Comparison of ENCODE assay signal across 8 cellular contexts in genomic region chr10:112435013-112435619, GRCh38. TPM values are rescaled to one million over a fixed set of nuclear protein-coding genes. Genes with fewer than 3 reads are reported as not detected.
DNase-seq lines count a peak whose midpoint lies in the region; ATAC-seq and TF ChIP-seq lines count a peak whose summit lies in the region.

No MANE protein-coding gene starts in this region.

- no peaks in the 10 kb centered on the region for H3K27me3 Mint-ChIP-seq in T-helper 17 cell

- peak overlapping the region; percentile 67 for H3K27ac Mint-ChIP-seq in T-helper 17 cell
- no peak overlapping the region for H3K27ac Mint-ChIP-seq in activated naive CD4-positive, alpha-beta T cell treated with anti-CD3 and anti-CD28 coated beads, Interleukin-2, amount 50 U/mL, for 72 hours

- H3K4me3 ChIP-seq in left ventricle myocardium inferior (no peak overlapping the region), right atrium auricular region (no peak overlapping the region), upper lobe of right lung (no peak overlapping the region), uterus (no peak overlapping the region)

- H3K4me1 ChIP-seq in left ventricle myocardium inferior (no peaks in the 10 kb centered on the region), right atrium auricular region (no peaks in the 10 kb centered on the region), upper lobe of right lung (no peaks in the 10 kb centered on the region), uterus (no peaks in the 10 kb centered on the region)

- no peaks in the 10 kb centered on the region for H3K9me3 Mint-ChIP-seq in activated naive CD4-positive, alpha-beta T cell treated with anti-CD3 and anti-CD28 coated beads, Interleukin-2, amount 50 U/mL, for 72 hours

- H3K4me1 Mint-ChIP-seq in T-helper 17 cell = peaks cover 6% of the 10 kb centered on the region

- DNase-seq in left ventricle myocardium inferior = no peak
- DNase-seq in right atrium auricular region (ENCODE audit: low spot score) = no peak
- no peak for DNase-seq in T-helper 17 cell
- DNase-seq in hepatic stellate cell (ENCODE audit: low spot score) = peak; percentile 8
- no peak for DNase-seq in upper lobe of right lung
- no peak for DNase-seq in activated naive CD4-positive, alpha-beta T cell treated with anti-CD3 and anti-CD28 coated beads, Interleukin-2, amount 50 U/mL, for 72 hours (ENCODE audit: low spot score in 2 of 2)
- DNase-seq in uterus = no peak

- no peaks in the 10 kb centered on the region for H3K9me3 ChIP-seq in left ventricle myocardium inferior (replicated peaks)
- H3K9me3 ChIP-seq in right atrium auricular region = no peaks in the 10 kb centered on the region
- H3K9me3 ChIP-seq in T-helper 17 cell (ENCODE audit: control insufficient read depth, low read length, poor library complexity, severe bottlenecking) = no peaks in the 10 kb centered on the region
- H3K9me3 ChIP-seq in upper lobe of right lung = no peaks in the 10 kb centered on the region
- no peaks in the 10 kb centered on the region for H3K9me3 ChIP-seq in uterus

- H3K27ac ChIP-seq in left ventricle myocardium inferior (replicated peaks) (no peak overlapping the region), right atrium auricular region (no peak overlapping the region), upper lobe of right lung (no peak overlapping the region), uterus (no peak overlapping the region)

- intact Hi-C loops in left ventricle myocardium inferior (cut with micrococcal nuclease) = loop anchor here (10.0 kb wide), 1 partner anchor 260 kb away; no protein-coding TSS in a partner anchor
- intact Hi-C loops in upper lobe of right lung (cut with DNase I) = no loop called here
- intact Hi-C loops in uterus (cut with DNase I; ENCODE audit: low total_unique reads) = no loop called here

- TF ChIP-seq POLR2A in uterus (IDR thresholded peaks at IDR 0.05) = no peak

- TF ChIP-seq CTCF in left ventricle myocardium inferior (IDR thresholded peaks at IDR 0.05; ENCODE audit: borderline replicate concordance) (peak; percentile 56), right atrium auricular region (IDR thresholded peaks at IDR 0.05) (peak in 1 of 2 donors; percentile 63), upper lobe of right lung (IDR thresholded peaks at IDR 0.05) (peak; percentile 44), uterus (IDR thresholded peaks at IDR 0.05) (peak in 2 of 4 experiments; percentile 7 to 9)

- no peak overlapping the region for H3K4me3 Mint-ChIP-seq in T-helper 17 cell

- no peaks in the 10 kb centered on the region for H3K27me3 ChIP-seq in left ventricle myocardium inferior (ENCODE audit: low read depth)
- no peaks in the 10 kb centered on the region for H3K27me3 ChIP-seq in right atrium auricular region
- no peaks in the 10 kb centered on the region for H3K27me3 ChIP-seq in upper lobe of right lung
- no peaks in the 10 kb centered on the region for H3K27me3 ChIP-seq in uterus

- H3K36me3 ChIP-seq in left ventricle myocardium inferior (peaks cover 91% of the 10 kb centered on the region), right atrium auricular region (peaks cover 84% of the 10 kb centered on the region), upper lobe of right lung (peaks cover 89% of the 10 kb centered on the region), uterus (no peaks in the 10 kb centered on the region)

- peaks cover 6% of the 10 kb centered on the region for H3K36me3 Mint-ChIP-seq in T-helper 17 cell (ENCODE audit: low read depth)
- H3K36me3 Mint-ChIP-seq in activated naive CD4-positive, alpha-beta T cell treated with anti-CD3 and anti-CD28 coated beads, Interleukin-2, amount 50 U/mL, for 72 hours = peaks cover 0 to 6% of the 10 kb centered on the region in 2 donors

- ATAC-seq in T-helper 17 cell (no peak), upper lobe of right lung (peak; percentile 31), HG02981 (IDR thresholded peaks at IDR 0.05; ENCODE audit: unreplicated experiment) (no peak)
- no peak for ATAC-seq in activated naive CD4-positive, alpha-beta T cell treated with anti-CD3 and anti-CD28 coated beads, Interleukin-2, amount 50 U/mL, for 72 hours

RNA-seq across cellular contexts. Expression of gene ZDHHC6, which starts 11.6 kb away (rescaled TPM):
- 21.2 TPM for total RNA-seq in left ventricle myocardium inferior
- total RNA-seq in right atrium auricular region = 10 to 100 TPM; 11.0 to 12.8 TPM
- 10 to 100 TPM; 32.4 to 36.2 TPM for total RNA-seq in T-helper 17 cell
- total RNA-seq in upper lobe of right lung = 34.9 TPM
- total RNA-seq in activated naive CD4-positive, alpha-beta T cell treated with anti-CD3 and anti-CD28 coated beads, Interleukin-2, amount 50 U/mL, for 72 hours = 10 to 100 TPM; 47.8 to 54.5 TPM
- total RNA-seq in uterus = 10 to 100 TPM; 22.9 to 89.7 (median 39.9) TPM

RNA-seq across cellular contexts. Expression of gene VTI1A, which starts 11.9 kb away (rescaled TPM):
- total RNA-seq in left ventricle myocardium inferior (20.5 TPM), right atrium auricular region (10 to 100 TPM; 21.0 to 29.6 TPM), T-helper 17 cell (10 to 100 TPM; 58.8 to 65.0 TPM), upper lobe of right lung (29.7 TPM), uterus (10 to 100 TPM; 21.5 to 50.6 (median 37.5) TPM)
- 10 to 100 TPM; 39.7 to 40.8 TPM for total RNA-seq in activated naive CD4-positive, alpha-beta T cell treated with anti-CD3 and anti-CD28 coated beads, Interleukin-2, amount 50 U/mL, for 72 hours
